26 cellular contexts compared by ENCODE assay signal in the genomic region with DNA sequence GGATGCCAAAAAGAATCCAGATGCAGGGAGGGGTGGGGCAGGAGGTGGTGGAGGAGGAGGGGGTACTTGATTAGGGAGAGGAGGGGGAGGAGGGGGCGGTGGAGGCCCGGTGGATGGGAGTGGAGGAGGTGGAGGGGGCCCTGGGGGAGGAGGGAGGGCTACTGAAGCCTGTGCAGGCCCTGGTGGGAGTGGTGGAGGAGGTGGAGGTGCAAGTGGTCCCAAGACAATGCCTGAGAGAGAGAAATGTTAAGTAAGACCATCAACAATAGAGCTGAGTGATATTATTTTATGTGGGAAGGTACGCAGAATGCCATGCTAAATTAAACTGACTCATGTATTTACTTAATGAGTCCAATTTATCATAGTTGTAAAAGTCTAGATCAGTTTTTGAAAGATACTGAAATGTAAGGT.
A peak's percentile ranks its signal among the peaks of the same experiment; 100 is the strongest.
DNase-seq lines count a peak whose midpoint lies in the region; ATAC-seq, FAIRE-seq and TF ChIP-seq lines count a peak whose summit lies in the region.
"Had no signal": no experiment of that assay in that cellular context is flagged by ENCODE, and none has a peak within 500 bp of the region (broad histone marks: within the 10 kb centered on the region; RNA-seq: fewer than 3 reads in every experiment).

No MANE protein-coding gene starts in this region.

- ATAC-seq in GM23338 (peak; percentile 31), GM21529 (IDR thresholded peaks at IDR 0.05; ENCODE audit: unreplicated experiment) (no peak), GM19397 (IDR thresholded peaks at IDR 0.05; ENCODE audit: unreplicated experiment) (no peak)
- ATAC-seq: Right ventricle myocardium inferior had no signal

- no peak for FAIRE-seq in astrocyte (lab: Jason Lieb, UNC)
- FAIRE-seq: A204.1 had no signal

- H3K4me1 Mint-ChIP-seq in GM23338, result peaks cover 58% of the 10 kb centered on the region
- H3K4me1 Mint-ChIP-seq in astrocyte (ENCODE audit: low read depth, unreplicated experiment), result peaks cover 47% of the 10 kb centered on the region

- H3K4me2 ChIP-seq in GM23338 (no peak overlapping the region), astrocyte (ENCODE audit: low read length) (no peak overlapping the region), osteoblast (ENCODE audit: insufficient read depth, low read length) (no peak overlapping the region)
- H3K4me2 ChIP-seq: BLaER1 treated with 17β-estradiol and CSF1 and Interleukin-3, amounts not matched to agents 10 nM and 100 nM; PC-9 had no signal

- H3K9ac ChIP-seq in astrocyte (ENCODE audit: low read length), result no peak overlapping the region
- H3K9ac ChIP-seq: BLaER1 treated with 17β-estradiol and CSF1 and Interleukin-3, amounts not matched to agents 10 nM and 100 nM; GM23248 had no signal

- no peak overlapping the region for H3K4me3 ChIP-seq in GM23338
- no peak overlapping the region for H3K4me3 ChIP-seq in astrocyte (ENCODE audit: insufficient read depth, low read depth, low read length)
- no peak overlapping the region for H3K4me3 ChIP-seq in osteoblast (ENCODE audit: insufficient read depth, low read length)
- H3K4me3 ChIP-seq: BLaER1 treated with 17β-estradiol and CSF1 and Interleukin-3, amounts not matched to agents 10 nM and 100 nM; GM23248; HAP-1; PC-9; SJCRH30 had no signal

- DNase-seq in GM23338 (ENCODE audit: low spot score), result no peak
- DNase-seq in astrocyte (ENCODE audit: low read depth), result peak; percentile 27
- DNase-seq in iPS-NIHi11 (ENCODE audit: low spot score), result peak; percentile 49
- DNase-seq in osteoblast (ENCODE audit: insufficient read length, low spot score, missing footprints), result peak; percentile 25
- DNase-seq in activated T-cell treated with anti-CD3 and anti-CD28 coated beads, Interleukin-2, amount 50 U/mL, for 1 hour, result no peak
- DNase-seq in stimulated activated CD4-positive, alpha-beta T cell treated with anti-CD3 and anti-CD28 coated beads, Interleukin-2, amount 100 ng/mL, for 24 hours, result no peak
- DNase-seq: AML-193; CD4-positive, alpha-beta T cell; GM23248; KBM-7; MV-4-11; NCI-H1105; NCI-H1436 treated with DMSO at 0.1 percent for 48 hours; NCI-H187 treated with DMSO at 0.1 percent for 48 hours; NCI-H446; NCI-H526; NCI-H82; NK-92 treated with Interleukin-12 subunit alpha and Interleukin-12 subunit beta, amount 100 ng/mL, for 24 hours; PC-9; SJCRH30 had no signal

- H3F3A ChIP-seq in GM23338 (replicated peaks; ENCODE audit: low read depth), result 0 out of 2 replicates have a peak, but pooled peaks cover 5% of the 10 kb centered on the region

- H3K9me3 ChIP-seq in astrocyte (ENCODE audit: insufficient read depth, low read depth, low read length), result no peaks in the 10 kb centered on the region
- no peaks in the 10 kb centered on the region for H3K9me3 ChIP-seq in osteoblast (ENCODE audit: low read depth, low read length)
- H3K9me3 ChIP-seq: BLaER1 treated with 17β-estradiol and CSF1 and Interleukin-3, amounts not matched to agents 10 nM and 100 nM; HAP-1; SJCRH30 had no signal

- H3K4me1 ChIP-seq in GM23338 (ENCODE audit: insufficient read depth) (peaks cover 60% of the 10 kb centered on the region), astrocyte (ENCODE audit: insufficient read depth, low read length) (peaks cover 3% of the 10 kb centered on the region), osteoblast (ENCODE audit: insufficient read depth, low read length) (peaks cover 3% of the 10 kb centered on the region)
- H3K4me1 ChIP-seq: BLaER1 treated with 17β-estradiol and CSF1 and Interleukin-3, amounts not matched to agents 10 nM and 100 nM had no signal

- H3K9me3 Mint-ChIP-seq in GM23338 (peaks cover 3% of the 10 kb centered on the region; the same call in 2 of the 3 replicates), astrocyte (ENCODE audit: unreplicated experiment) (no peaks in the 10 kb centered on the region)
- H3K9me3 Mint-ChIP-seq: CD4-positive, alpha-beta T cell had no signal

- H3K27me3 ChIP-seq in GM23338 (ENCODE audit: insufficient read depth) (no peaks in the 10 kb centered on the region), astrocyte (ENCODE audit: insufficient read depth, low read length) (no peaks in the 10 kb centered on the region), osteoblast (ENCODE audit: insufficient read depth, low read length) (no peaks in the 10 kb centered on the region)
- H3K27me3 ChIP-seq: BLaER1 treated with 17β-estradiol and CSF1 and Interleukin-3, amounts not matched to agents 10 nM and 100 nM; SJCRH30 had no signal

- H3K36me3 Mint-ChIP-seq in GM23338 (ENCODE audit: low read depth), result peaks cover 49% of the 10 kb centered on the region
- peaks cover 26% of the 10 kb centered on the region for H3K36me3 Mint-ChIP-seq in astrocyte (ENCODE audit: low read depth, unreplicated experiment)

- H2AFZ ChIP-seq in GM23338 (no peak overlapping the region), astrocyte (ENCODE audit: low read depth, low read length) (no peak overlapping the region), osteoblast (ENCODE audit: low read length) (no peak overlapping the region)
- H2AFZ ChIP-seq: GM23248, PC-9 had no signal

- H3K4me3 Mint-ChIP-seq in GM23338 (no peak overlapping the region), astrocyte (ENCODE audit: unreplicated experiment) (no peak overlapping the region)
- H3K4me3 Mint-ChIP-seq: CD4-positive, alpha-beta T cell had no signal

- TF ChIP-seq CTCF in GM23338 (conservative IDR thresholded peaks at IDR 0.05; ENCODE audit: low read depth in 2 of 2) (no peak), astrocyte (IDR thresholded peaks at IDR 0.05; ENCODE audit: insufficient read depth, low read depth, low read length) (no peak), osteoblast (IDR thresholded peaks at IDR 0.05; ENCODE audit: extremely low read depth, low read depth, low read length) (no peak)

- H3K27ac Mint-ChIP-seq in GM23338 (no peak overlapping the region), astrocyte (ENCODE audit: unreplicated experiment) (no peak overlapping the region)
- H3K27ac Mint-ChIP-seq: CD4-positive, alpha-beta T cell had no signal

- H3K79me2 ChIP-seq in GM23338 (replicated peaks; ENCODE audit: insufficient read depth) (peaks cover 47% of the 10 kb centered on the region), astrocyte (ENCODE audit: insufficient read depth, low read length) (peaks cover 28% of the 10 kb centered on the region), osteoblast (ENCODE audit: insufficient read depth, low read length) (peaks cover 48% of the 10 kb centered on the region)

- H3K36me3 ChIP-seq in GM23338 (ENCODE audit: insufficient read depth), result peaks cover 5% of the 10 kb centered on the region
- H3K36me3 ChIP-seq in astrocyte (ENCODE audit: insufficient read depth, low read length), result peaks cover 26% of the 10 kb centered on the region
- peaks cover 66% of the 10 kb centered on the region for H3K36me3 ChIP-seq in osteoblast (ENCODE audit: insufficient read depth, low read length)

- peaks cover 6% of the 10 kb centered on the region for H4K20me1 ChIP-seq in GM23338 (replicated peaks; ENCODE audit: insufficient read depth)
- peaks cover 39% of the 10 kb centered on the region for H4K20me1 ChIP-seq in astrocyte (ENCODE audit: insufficient read depth, low read length)
- peaks cover 26% of the 10 kb centered on the region for H4K20me1 ChIP-seq in osteoblast (ENCODE audit: insufficient read depth, low read length)
- H4K20me1 ChIP-seq: BLaER1 treated with 17β-estradiol and CSF1 and Interleukin-3, amounts not matched to agents 10 nM and 100 nM had no signal

- H3K27me3 Mint-ChIP-seq in GM23338 (ENCODE audit: insufficient read depth, low read depth, poor library complexity) (peaks cover 9% of the 10 kb centered on the region), astrocyte (ENCODE audit: low read depth, unreplicated experiment) (no peaks in the 10 kb centered on the region)

- H3K27ac ChIP-seq in GM23338 (ENCODE audit: low read depth) (no peak overlapping the region), astrocyte (ENCODE audit: low read depth, low read length) (no peak overlapping the region), osteoblast (ENCODE audit: low read depth, low read length) (no peak overlapping the region)
- H3K27ac ChIP-seq: BLaER1 treated with 17β-estradiol and CSF1 and Interleukin-3, amounts not matched to agents 10 nM and 100 nM; GM23248; SJCRH30 had no signal

- no peaks in the 10 kb centered on the region for H3K9me2 ChIP-seq in GM23338 (ENCODE audit: insufficient read depth)

TF ChIP-seq in GM23338, 12 proteins besides CTCF, POLR2A, EP300 and RAD21 (continues in another document):
- TF ChIP-seq POLR2AphosphoS5 (IDR thresholded peaks at IDR 0.05; ENCODE audit: low read depth) (no peak), ETS1 (IDR thresholded peaks at IDR 0.05) (no peak), EZH2phosphoT487 (IDR thresholded peaks at IDR 0.05; ENCODE audit: unreplicated experiment) (no peak)

Comparison
In these comparisons a context has a peak if more than half of its experiments do, and no peak if none do; other contexts are left out.
1. DNase-seq: peak in astrocyte (single experiment), iPS-NIHi11 (single experiment) and osteoblast (single experiment); none in GM23338 (single experiment), activated T-cell treated with anti-CD3 and anti-CD28 coated beads, Interleukin-2, amount 50 U/mL, for 1 hour (single experiment) and stimulated activated CD4-positive, alpha-beta T cell treated with anti-CD3 and anti-CD28 coated beads, Interleukin-2, amount 100 ng/mL, for 24 hours (0 of 2).